In the genomic region with DNA sequence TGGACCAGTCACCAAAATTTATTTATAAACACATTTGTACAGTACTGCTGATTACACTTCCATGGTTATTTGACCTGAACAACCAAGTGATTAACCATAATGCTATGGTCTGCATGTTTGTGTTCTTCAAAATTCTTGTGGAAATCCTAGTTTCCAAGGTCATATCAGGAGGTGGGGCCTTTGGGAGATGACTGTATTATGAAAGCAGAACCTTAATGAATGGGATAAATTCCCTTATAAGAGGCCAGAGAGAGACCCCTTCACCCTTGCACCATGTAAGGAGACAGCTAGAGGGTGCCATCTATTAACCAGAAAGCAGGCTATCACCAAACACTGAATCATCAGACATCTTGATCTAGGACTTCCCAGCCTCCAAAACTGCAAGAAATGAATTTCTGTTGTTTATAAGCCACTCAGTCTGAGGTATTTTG, we compare ENCODE assay signal across 8 cellular contexts. TPM values are rescaled to one million over a fixed set of nuclear protein-coding genes. Genes with fewer than 3 reads are reported as not detected.
DNase-seq lines count a peak whose midpoint lies in the region; ATAC-seq and TF ChIP-seq lines count a peak whose summit lies in the region.

No MANE protein-coding gene starts in this region.

- ATAC-seq in activated T-helper 17 cell treated with anti-CD3 and anti-CD28 coated beads, Interleukin-2, amount 50 U/mL, for 72 hours (replicated peaks), result no peak
- no peak for ATAC-seq in GM18907 (IDR thresholded peaks at IDR 0.05; ENCODE audit: unreplicated experiment)

- no peaks in the 10 kb centered on the region for H3K36me3 Mint-ChIP-seq in MCF 10A (ENCODE audit: insufficient read depth, unreplicated experiment)
- H3K36me3 Mint-ChIP-seq in activated T-helper 17 cell treated with anti-CD3 and anti-CD28 coated beads, Interleukin-2, amount 50 U/mL, for 72 hours (ENCODE audit: low read depth), result no peaks in the 10 kb centered on the region

- no peaks in the 10 kb centered on the region for H3K36me3 ChIP-seq in breast epithelium

- POLR2A ChIA-PET in MCF 10A (lab: Yijun Ruan, JAX), result interaction anchor here (0.7 to 1.5 kb wide), 4 partner anchors 28 to 157 kb away, joined by 3 to 4 read pairs (median 4); no protein-coding TSS in a partner anchor

- no peaks in the 10 kb centered on the region for H3K27me3 Mint-ChIP-seq in MCF 10A (ENCODE audit: insufficient read depth, unreplicated experiment)
- H3K27me3 Mint-ChIP-seq in activated T-helper 17 cell treated with anti-CD3 and anti-CD28 coated beads, Interleukin-2, amount 50 U/mL, for 72 hours, result no peaks in the 10 kb centered on the region

- no peak overlapping the region for H3K4me3 ChIP-seq in breast epithelium

- H3K9me3 Mint-ChIP-seq in MCF 10A (ENCODE audit: unreplicated experiment), result peaks cover 6% of the 10 kb centered on the region
- H3K9me3 Mint-ChIP-seq in activated T-helper 17 cell treated with anti-CD3 and anti-CD28 coated beads, Interleukin-2, amount 50 U/mL, for 72 hours, result no peaks in the 10 kb centered on the region

- TF ChIP-seq CTCF in MCF 10A (IDR thresholded peaks at IDR 0.05; ENCODE audit: unreplicated experiment), result peak; percentile 23
- TF ChIP-seq CTCF in breast epithelium (IDR thresholded peaks at IDR 0.05), result no peak

- H3K9me3 ChIP-seq in breast epithelium, result no peaks in the 10 kb centered on the region

- no peak for TF ChIP-seq POLR2A in breast epithelium (IDR thresholded peaks at IDR 0.05)

- CTCF ChIA-PET in MCF 10A (lab: Yijun Ruan, JAX), result interaction anchor here (1.0 to 1.2 kb wide), 2 partner anchors 25 to 46 kb away, joined by 3 read pairs; no protein-coding TSS in a partner anchor

- intact Hi-C loops in MCF 10A (cut with micrococcal nuclease) (loop anchor here (10.0 kb wide), 1 partner anchor 122 kb away; no protein-coding TSS in a partner anchor), breast epithelium (cut with DNase I; ENCODE audit: low total_unique reads) (no loop called here)

- peaks cover 7% of the 10 kb centered on the region for H3K4me1 Mint-ChIP-seq in MCF 10A (ENCODE audit: insufficient read depth, unreplicated experiment)
- H3K4me1 Mint-ChIP-seq in activated T-helper 17 cell treated with anti-CD3 and anti-CD28 coated beads, Interleukin-2, amount 50 U/mL, for 72 hours, result peaks cover 15% of the 10 kb centered on the region

- BruUV-seq in MCF 10A (replicated peaks; lab: Mats Ljungman, UMichigan), result no TSS peak

- no peak overlapping the region for H3K27ac Mint-ChIP-seq in MCF 10A (ENCODE audit: low read depth, unreplicated experiment)
- peak overlapping the region; percentile 91 for H3K27ac Mint-ChIP-seq in activated T-helper 17 cell treated with anti-CD3 and anti-CD28 coated beads, Interleukin-2, amount 50 U/mL, for 72 hours

- no peak overlapping the region for H3K4me3 Mint-ChIP-seq in MCF 10A (ENCODE audit: unreplicated experiment)
- peak overlapping the region; percentile 92 for H3K4me3 Mint-ChIP-seq in activated T-helper 17 cell treated with anti-CD3 and anti-CD28 coated beads, Interleukin-2, amount 50 U/mL, for 72 hours

- no peaks in the 10 kb centered on the region for H3K4me1 ChIP-seq in breast epithelium

- DNase-seq in MCF 10A (ENCODE audit: unreplicated experiment), result peak; percentile 45
- DNase-seq in breast epithelium (ENCODE audit: low spot score in 2 of 2), result no peak
- peak; percentile 46 for DNase-seq in M059J (ENCODE audit: low read depth)
- DNase-seq in left kidney (ENCODE audit: low read depth, low spot score), result peak; percentile 20
- DNase-seq in GOT3 (lab: John Stamatoyannopoulos, UW), result no peak
- no peak for DNase-seq in activated CD8-positive, alpha-beta memory T cell treated with anti-CD3 and anti-CD28 coated beads for 24 hours

- H3K27me3 ChIP-seq in breast epithelium, result no peaks in the 10 kb centered on the region

- H3K27ac ChIP-seq in breast epithelium, result no peak overlapping the region

RNA-seq across cellular contexts. Expression of gene SCAPER, which starts 1.9 kb away (rescaled TPM):
- 9.5 and 13.9 TPM in 2 replicates for total RNA-seq in MCF 10A (2022)
- 10 to 100 TPM; 19.5 to 49.8 (median 28.5) TPM for total RNA-seq in breast epithelium
- total RNA-seq in M059J (2014; rRNA removed; shearing (Covaris generic)), result 5.2 and 10.1 TPM in 2 replicates
- total RNA-seq in activated T-helper 17 cell treated with anti-CD3 and anti-CD28 coated beads, Interleukin-2, amount 50 U/mL, for 72 hours, result 10 to 100 TPM; 25.8 to 56.7 TPM

RNA-seq across cellular contexts. Expression of gene RCN2, which starts 28.3 kb away (rescaled TPM):
- 48.1 and 68.8 TPM in 2 replicates for total RNA-seq in MCF 10A (2022)
- total RNA-seq in breast epithelium, result 10 to 100 TPM; 40.6 to 47.2 (median 46.2) TPM
- 71.8 and 114 TPM in 2 replicates for total RNA-seq in M059J (2014; rRNA removed; shearing (Covaris generic))
- 10 to 100 TPM; 18.1 to 27.5 TPM for total RNA-seq in activated T-helper 17 cell treated with anti-CD3 and anti-CD28 coated beads, Interleukin-2, amount 50 U/mL, for 72 hours

Comparison
In these comparisons a context has a peak if more than half of its experiments do, and no peak if none do; other contexts are left out.
1. DNase-seq: peak in MCF 10A (single experiment), M059J (single experiment) and left kidney (single experiment); none in breast epithelium (0 of 2), GOT3 (single experiment) and activated CD8-positive, alpha-beta memory T cell treated with anti-CD3 and anti-CD28 coated beads for 24 hours (single experiment).